10 cellular contexts compared by ENCODE assay signal in genomic region chr3:71035314-71035713, GRCh38.
DNase-seq lines count a peak whose midpoint lies in the region; FAIRE-seq and TF ChIP-seq lines count a peak whose summit lies in the region.
"Had no signal": no experiment of that assay in that cellular context is flagged by ENCODE, and none has a peak within 500 bp of the region (broad histone marks: within the 10 kb centered on the region; RNA-seq: fewer than 3 reads in every experiment).

No MANE protein-coding gene starts in this region.

- CTCF ChIA-PET in A673 (lab: Charles Lee) (no interaction called here), HEK293 (lab: Yijun Ruan, JAX) (interaction anchor here (0.7 kb wide), 1 partner anchor 676 kb away, joined by 3 read pairs; no protein-coding TSS in a partner anchor)

- H3K27me3 Mint-ChIP-seq in activated naive CD8-positive, alpha-beta T cell: no peaks in the 10 kb centered on the region

- no peaks in the 10 kb centered on the region for H4K20me1 ChIP-seq in keratinocyte (ENCODE audit: control insufficient read depth, extremely low read depth, insufficient read depth, low read length)

- no peaks in the 10 kb centered on the region for H3K27me3 ChIP-seq in A673 (replicated peaks; ENCODE audit: insufficient read depth, low read depth, low read length, poor library complexity)
- no peaks in the 10 kb centered on the region for H3K27me3 ChIP-seq in keratinocyte (ENCODE audit: control insufficient read depth, extremely low read depth, insufficient read depth, low read length)
- no peaks in the 10 kb centered on the region for H3K27me3 ChIP-seq in WERI-Rb-1 (ENCODE audit: insufficient read depth, low read depth, severe bottlenecking)

- POLR2A ChIA-PET in A673 (lab: Charles Lee; ENCODE audit: low non-redundant PET) (no interaction called here), HEK293 (lab: Yijun Ruan, JAX) (no interaction called here)

- DNase-seq in A673 (ENCODE audit: low spot score): peak; percentile 70
- DNase-seq in keratinocyte (ENCODE audit: low read depth, low spot score): no peak
- DNase-seq in WERI-Rb-1: no peak
- DNase-seq in stimulated activated naive CD4-positive, alpha-beta T cell (lab: John Stamatoyannopoulos, UW): no peak
- no peak for DNase-seq in NCI-H2196 treated with DMSO at 0.1 percent for 48 hours (lab: John Stamatoyannopoulos, UW; ENCODE audit: unreplicated experiment)
- no peak for DNase-seq in putamen (ENCODE audit: low spot score)

- no peaks in the 10 kb centered on the region for H3K9me1 ChIP-seq in keratinocyte (ENCODE audit: control insufficient read depth, extremely low read depth, insufficient read depth, low read length)

- dilution Hi-C loops in keratinocyte (cut with MboI; ENCODE audit: extremely low pct_ligation_motif_present, low sequenced_read_pairs): no loop called here

- H3K4me3 ChIP-seq in A673 (ENCODE audit: low read depth, low read length, poor library complexity, severe bottlenecking) (no peak overlapping the region), HEK293 (ENCODE audit: low read depth, low read length) (no peak overlapping the region), keratinocyte (ENCODE audit: control insufficient read depth in 2 of 3, extremely low read depth in 1 of 3, insufficient read depth in 2 of 3, low read depth in 1 of 3, low read length in 3 of 3) (no peak overlapping the region), WERI-Rb-1 (ENCODE audit: low read depth, low read length) (no peak overlapping the region)

- no peaks in the 10 kb centered on the region for H3K9me3 Mint-ChIP-seq in activated naive CD8-positive, alpha-beta T cell (ENCODE audit: low read depth)
- H3K9me3 Mint-ChIP-seq: activated T-helper 1 cell treated with anti-CD3 and anti-CD28 coated beads, Interleukin-12 subunit alpha, Interleukin-12 subunit beta, Interleukin-2, Interleukin-4 antibody, amounts not matched to agents 30 ng/mL and 10 ng/mL and 1 ng/mL, durations not matched to agents 14 hours and 24 hours and 36 hours had no signal

- intact Hi-C loops in A673 (cut with micrococcal nuclease; ENCODE audit: unreplicated experiment): no loop called here

- no TSS peak for BruUV-seq in A673 (replicated peaks; lab: Mats Ljungman, UMichigan)

- H3K36me3 ChIP-seq in A673 (ENCODE audit: insufficient read depth, low read length, poor library complexity, severe bottlenecking) (peaks cover 6% of the 10 kb centered on the region), HEK293 (ENCODE audit: control insufficient read depth in 2 of 2, insufficient read depth in 1 of 2, low read length in 2 of 2) (peaks cover 0 to 41% of the 10 kb centered on the region in 2 experiments; a peak in 2 of 3 replicates), keratinocyte (ENCODE audit: control insufficient read depth in 2 of 2, extremely low read depth in 1 of 2, insufficient read depth in 2 of 2, low read length in 2 of 2) (peaks cover 4 to 11% of the 10 kb centered on the region in 2 experiments), WERI-Rb-1 (no peaks in the 10 kb centered on the region)

- peaks cover 31% of the 10 kb centered on the region for H3K36me3 Mint-ChIP-seq in activated naive CD8-positive, alpha-beta T cell

- no peak overlapping the region for H3K9ac ChIP-seq in keratinocyte (ENCODE audit: control insufficient read depth, extremely low read depth, insufficient read depth, low read length)

- H3K27ac ChIP-seq in A673 (ENCODE audit: low read depth, low read length, poor library complexity, severe bottlenecking): peak overlapping the region; percentile 27
- no peak overlapping the region for H3K27ac ChIP-seq in HEK293 (ENCODE audit: extremely low read depth, low read depth, low read length)
- H3K27ac ChIP-seq in keratinocyte (ENCODE audit: control insufficient read depth, insufficient read depth, low read length): peak overlapping the region; percentile 76
- no peak overlapping the region for H3K27ac ChIP-seq in WERI-Rb-1

- TF ChIP-seq CTCF in A673 (conservative IDR thresholded peaks at IDR 0.05; ENCODE audit: low read depth, low read length) (no peak), HEK293 (tag by site-specific recombination; IDR thresholded peaks at IDR 0.05) (no peak), keratinocyte (optimal IDR thresholded peaks at IDR 0.05 in 1 of 3, IDR thresholded peaks at IDR 0.05 in 1 of 3, conservative IDR thresholded peaks at IDR 0.05 in 1 of 3; ENCODE audit: extremely low read depth in 1 of 3, insufficient read depth in 2 of 3, low read length in 3 of 3) (no peak), WERI-Rb-1 (IDR thresholded peaks at IDR 0.05; ENCODE audit: low read depth, low read length) (no peak)

- H3K79me2 ChIP-seq in keratinocyte (ENCODE audit: control insufficient read depth, insufficient read depth, low read length): peaks cover 41% of the 10 kb centered on the region

- H3K4me2 ChIP-seq in keratinocyte (ENCODE audit: control insufficient read depth, extremely low read depth, insufficient read depth, low read depth, low read length): no peak overlapping the region

- H3K4me1 ChIP-seq in A673 (ENCODE audit: insufficient read depth, low read length, poor library complexity, severe bottlenecking) (peaks cover 17% of the 10 kb centered on the region), HEK293 (ENCODE audit: control insufficient read depth, insufficient read depth, low read length) (peaks cover 3% of the 10 kb centered on the region), keratinocyte (ENCODE audit: control insufficient read depth, extremely low read depth, insufficient read depth, low read length) (peaks cover 25% of the 10 kb centered on the region)

- FAIRE-seq in keratinocyte (lab: Jason Lieb, UNC): peak; percentile 60
- FAIRE-seq: GM18507 had no signal

- H3K27ac Mint-ChIP-seq in activated naive CD8-positive, alpha-beta T cell: peak overlapping the region; percentile 80
- H3K27ac Mint-ChIP-seq: activated T-helper 1 cell treated with anti-CD3 and anti-CD28 coated beads, Interleukin-12 subunit alpha, Interleukin-12 subunit beta, Interleukin-2, Interleukin-4 antibody, amounts not matched to agents 30 ng/mL and 10 ng/mL and 1 ng/mL, durations not matched to agents 14 hours and 24 hours and 36 hours had no signal

- H3K4me3 Mint-ChIP-seq in activated naive CD8-positive, alpha-beta T cell: no peak overlapping the region
- H3K4me3 Mint-ChIP-seq: activated T-helper 1 cell treated with anti-CD3 and anti-CD28 coated beads, Interleukin-12 subunit alpha, Interleukin-12 subunit beta, Interleukin-2, Interleukin-4 antibody, amounts not matched to agents 30 ng/mL and 10 ng/mL and 1 ng/mL, durations not matched to agents 14 hours and 24 hours and 36 hours had no signal

- H2AFZ ChIP-seq in keratinocyte (ENCODE audit: control insufficient read depth, low read length): no peak overlapping the region

- H3K9me3 ChIP-seq in A673 (ENCODE audit: low read depth, low read length, poor library complexity, severe bottlenecking) (no peaks in the 10 kb centered on the region), HEK293 (ENCODE audit: control insufficient read depth, insufficient read depth, low read depth, low read length) (no peaks in the 10 kb centered on the region), keratinocyte (ENCODE audit: control insufficient read depth, low read depth, low read length) (no peaks in the 10 kb centered on the region), WERI-Rb-1 (ENCODE audit: severe bottlenecking) (no peaks in the 10 kb centered on the region)

- H3K4me1 Mint-ChIP-seq in activated naive CD8-positive, alpha-beta T cell (ENCODE audit: low read depth): peaks cover 93% of the 10 kb centered on the region

TF ChIP-seq in HEK293, 187 proteins besides CTCF, POLR2A, EP300 and RAD21:
- TF ChIP-seq ZNF629 (tag by site-specific recombination; IDR thresholded peaks at IDR 0.05) (no peak), ZNF549 (tag by site-specific recombination; IDR thresholded peaks at IDR 0.05) (0 out of 2 replicates have a peak, but pooled peaks have one; percentile 2)

Comparison
In these comparisons a context has a peak if more than half of its experiments do, and no peak if none do; other contexts are left out.
1. H3K27ac ChIP-seq: peak in A673 (single experiment) and keratinocyte (single experiment); none in HEK293 (single experiment) and WERI-Rb-1 (single experiment).